2 cellular contexts compared by ENCODE assay signal in genomic region chr3:73072634-73073033, GRCh38.
TF ChIP-seq lines count a peak whose summit lies in the region.

No MANE protein-coding gene starts in this region.

TF ChIP-seq in IMR-90, 13 proteins besides CTCF, POLR2A, EP300 and RAD21:
- TF ChIP-seq USF2 (IDR thresholded peaks at IDR 0.05; ENCODE audit: low read depth, low read length) (no peak), FOS (IDR thresholded peaks at IDR 0.05; ENCODE audit: low read depth, low read length) (no peak), MXI1 (IDR thresholded peaks at IDR 0.05; ENCODE audit: borderline replicate concordance, low read depth, low read length) (no peak), NFE2L2 (IDR thresholded peaks at IDR 0.05; ENCODE audit: low read depth, low read length) (no peak), CHD1 (IDR thresholded peaks at IDR 0.05; ENCODE audit: low read depth, low read length) (no peak), BHLHE40 (IDR thresholded peaks at IDR 0.05; ENCODE audit: low read depth, low read length) (no peak), RFX5 (IDR thresholded peaks at IDR 0.05; ENCODE audit: low read depth, low read length) (no peak), ELK1 (IDR thresholded peaks at IDR 0.05; ENCODE audit: borderline replicate concordance, low read depth, low read length) (no peak), SMC3 (IDR thresholded peaks at IDR 0.05; ENCODE audit: low read depth, low read length) (no peak), MAFK (IDR thresholded peaks at IDR 0.05; ENCODE audit: low read depth, low read length) (no peak), MAZ (IDR thresholded peaks at IDR 0.05; ENCODE audit: borderline replicate concordance, low read depth, low read length) (no peak), RCOR1 (IDR thresholded peaks at IDR 0.05; ENCODE audit: insufficient replicate concordance, low read length) (no peak), CEBPB (IDR thresholded peaks at IDR 0.05; ENCODE audit: low read depth, low read length) (no peak)

TF ChIP-seq in GM12878, 131 proteins besides CTCF, POLR2A, EP300 and RAD21:
- TF ChIP-seq MYC (IDR thresholded peaks at IDR 0.05; ENCODE audit: insufficient read depth, insufficient read length, insufficient replicate concordance, low read length, severe bottlenecking) (no peak), POLR2AphosphoS5 (IDR thresholded peaks at IDR 0.05; ENCODE audit: low read length) (0 out of 2 replicates have a peak, but pooled peaks have one; percentile 13)
